16 cellular contexts compared by ENCODE assay signal in genomic region chr6:38651121-38651784, GRCh38. TPM values are rescaled to one million over a fixed set of nuclear protein-coding genes. Genes with fewer than 3 reads are reported as not detected.
A peak's percentile ranks its signal among the peaks of the same experiment; 100 is the strongest.
DNase-seq lines count a peak whose midpoint lies in the region; ATAC-seq and TF ChIP-seq lines count a peak whose summit lies in the region.
"Had no signal": no experiment of that assay in that cellular context is flagged by ENCODE, and none has a peak within 500 bp of the region (broad histone marks: within the 10 kb centered on the region; RNA-seq: fewer than 3 reads in every experiment).

No MANE protein-coding gene starts in this region.

- no peak overlapping the region for H2BK5ac ChIP-seq in IMR-90 (ENCODE audit: low read depth, low read length, poor library complexity, severe bottlenecking)

- TF ChIP-seq RAD21 in IMR-90 (IDR thresholded peaks at IDR 0.05; ENCODE audit: low read length) = no peak

- intact Hi-C loops in IMR-90 (cut with micrococcal nuclease) = no loop called here

- CTCF ChIA-PET in IMR-90 (lab: Yijun Ruan, JAX) = no interaction called here

- H3K4me3 ChIP-seq in IMR-90 (ENCODE audit: insufficient read depth, low read depth, low read length) = no peak overlapping the region
- H3K4me3 ChIP-seq: A549, GM12878 had no signal

- no peak overlapping the region for H3K56ac ChIP-seq in IMR-90 (ENCODE audit: extremely low read depth, insufficient read depth, low read length)

- H3K14ac ChIP-seq in IMR-90 (replicated peaks; ENCODE audit: low read depth, low read length) = no peak overlapping the region

- no peak overlapping the region for H3K18ac ChIP-seq in IMR-90 (ENCODE audit: low read depth, low read length)

- DNase-seq in IMR-90 = peak; percentile 64
- peak; percentile 20 for DNase-seq in amniotic epithelial cell (ENCODE audit: low read depth)
- no peak for DNase-seq in foreskin keratinocyte
- DNase-seq in activated gamma-delta T cell treated with Interleukin-2 at 50 U/mL for 16 hours = no peak
- DNase-seq in anterior cingulate cortex (lab: John Stamatoyannopoulos, UW) = no peak
- no peak for DNase-seq in activated CD4-positive, CD25-positive, alpha-beta regulatory T cell treated with anti-CD3 and anti-CD28 coated beads, Interleukin-2, amount 50 U/mL, for 72 hours
- DNase-seq: BE2C; CD8-positive, alpha-beta T cell; COR-L47; DND-41; GOT3; H9; KBM-7 had no signal

- H3K23ac ChIP-seq in IMR-90 (ENCODE audit: low read depth, low read length) = no peak overlapping the region

- H3K79me1 ChIP-seq in IMR-90 (ENCODE audit: low read depth in 1 of 2, low read length in 2 of 2) = no peaks in the 10 kb centered on the region

- POLR2A ChIA-PET in IMR-90 (lab: Charles Lee; ENCODE audit: unreplicated experiment) = no interaction called here

- dilution Hi-C loops in IMR-90 (cut with HindIII; ENCODE audit: low sequenced_read_pairs, unreplicated experiment) = no loop called here

- H2BK15ac ChIP-seq in IMR-90 (ENCODE audit: low read depth, low read length) = no peak overlapping the region

- no peak overlapping the region; the same call in 1 of the 2 replicates for H3K4me2 ChIP-seq in IMR-90 (ENCODE audit: low read depth, low read length)
- H3K4me2 ChIP-seq: A549 had no signal

- H3K36me3 ChIP-seq in IMR-90 (ENCODE audit: control insufficient read depth, insufficient read depth, low read length) = no peaks in the 10 kb centered on the region
- H3K36me3 ChIP-seq: BE2C had no signal

- TF ChIP-seq CTCF in IMR-90 (conservative IDR thresholded peaks at IDR 0.05; ENCODE audit: low read depth, low read length) (no peak), foreskin keratinocyte (conservative IDR thresholded peaks at IDR 0.05) (no peak)

- H3K9me1 ChIP-seq in IMR-90 (ENCODE audit: insufficient read depth, low read length) = peaks cover 6% of the 10 kb centered on the region; the same call in 1 of the 2 replicates

- H4K8ac ChIP-seq in IMR-90 (ENCODE audit: low read depth in 2 of 2, low read length in 2 of 2) = no peak overlapping the region

- H4K5ac ChIP-seq in IMR-90 (ENCODE audit: low read depth, low read length) = no peak overlapping the region

- peak; percentile 85 for ATAC-seq in IMR-90 (ENCODE audit: low read depth)
- ATAC-seq in foreskin keratinocyte = peak; percentile 20
- ATAC-seq: A549; CD8-positive, alpha-beta T cell; GM12878 had no signal

- H3K27me3 ChIP-seq in IMR-90 (ENCODE audit: control insufficient read depth, insufficient read depth, low read length) = no peaks in the 10 kb centered on the region
- no peaks in the 10 kb centered on the region for H3K27me3 ChIP-seq in foreskin keratinocyte
- H3K27me3 ChIP-seq: BE2C had no signal

- TF ChIP-seq POLR2A in IMR-90 (IDR thresholded peaks at IDR 0.05; ENCODE audit: low read depth, low read length) = no peak

- no peak overlapping the region for H2AK5ac ChIP-seq in IMR-90 (ENCODE audit: low read depth, low read length)

- H3K4me1 ChIP-seq in IMR-90 (ENCODE audit: control insufficient read depth, insufficient read depth, low read length) (no peaks in the 10 kb centered on the region), foreskin keratinocyte (no peaks in the 10 kb centered on the region)
- H3K4me1 ChIP-seq: A549 had no signal

- no TSS peak for BruUV-seq in IMR-90 (replicated peaks; lab: Mats Ljungman, UMichigan)

- no peak overlapping the region for H3K9ac ChIP-seq in IMR-90 (ENCODE audit: low read depth, low read length)

- no peaks in the 10 kb centered on the region; the same call in 1 of the 2 replicates for H3K9me3 ChIP-seq in IMR-90 (ENCODE audit: control insufficient read depth, insufficient read depth, low read length)
- H3K9me3 ChIP-seq: A549, BE2C had no signal

- no CpG with 5 or more reads among the region's 2 CpGs for WGBS in IMR-90 (ENCODE audit: extremely low coverage in 2 of 2, insufficient read length in 1 of 2), 2 experiments

- no peak overlapping the region for H2AFZ ChIP-seq in IMR-90 (replicated peaks; ENCODE audit: low read length, poor library complexity)

- H4K20me1 ChIP-seq in IMR-90 (ENCODE audit: insufficient read depth, low read length) = no peaks in the 10 kb centered on the region

- H2BK120ac ChIP-seq in IMR-90 (ENCODE audit: low read depth, low read length) = no peak overlapping the region

- in situ Hi-C loops in IMR-90 (cut with MboI; ENCODE audit: low sequenced_read_pairs) = no loop called here

- H3K27ac ChIP-seq in IMR-90 (ENCODE audit: insufficient read depth, low read length) (no peak overlapping the region), foreskin keratinocyte (no peak overlapping the region)
- H3K27ac ChIP-seq: A549, C4-2B had no signal

- no peak overlapping the region for H4K91ac ChIP-seq in IMR-90 (ENCODE audit: insufficient read depth, low read depth, low read length)

- H2BK20ac ChIP-seq in IMR-90 (ENCODE audit: low read depth, low read length) = no peak overlapping the region

- H2AK9ac ChIP-seq in IMR-90 (replicated peaks; ENCODE audit: low read depth, low read length, poor library complexity) = no peak overlapping the region

- no peak overlapping the region for H3K4ac ChIP-seq in IMR-90 (ENCODE audit: low read depth, low read length)

TF ChIP-seq in IMR-90, 13 proteins besides CTCF, POLR2A, EP300 and RAD21:
- TF ChIP-seq USF2 (IDR thresholded peaks at IDR 0.05; ENCODE audit: low read depth, low read length) (no peak), CHD1 (IDR thresholded peaks at IDR 0.05; ENCODE audit: low read depth, low read length) (no peak), CEBPB (IDR thresholded peaks at IDR 0.05; ENCODE audit: low read depth, low read length) (peak; percentile 75)
TF ChIP-seq in IMR-90: peak in this region for 1.

RNA-seq across cellular contexts. Expression of gene BTBD9, which starts 11.5 kb away (rescaled TPM):
- total RNA-seq in IMR-90 (2012; rRNA removed) (13.9 and 22.0 TPM in 2 replicates), foreskin keratinocyte (4.2 and 4.6 TPM in 2 replicates)
- polyA plus RNA-seq in IMR-90 (2012; rRNA removed) (4.0 and 4.1 TPM in 2 replicates), foreskin keratinocyte (1.0 and 1.1 TPM in 2 replicates)
- polyA plus RNA-seq in IMR-90 (2012; cell fraction: cytosol; rRNA removed) = 2.3 and 2.7 TPM in 2 replicates
- 2.9 and 5.0 TPM in 2 replicates for polyA plus RNA-seq in IMR-90 (2012; cell fraction: nucleus; rRNA removed; ENCODE audit: low replicate concordance)

RNA-seq across cellular contexts. Expression of gene GLO1, which starts 51.7 kb away (rescaled TPM):
- total RNA-seq in IMR-90 (2012; rRNA removed) = 111 and 177 TPM in 2 replicates
- 53.3 and 65.1 TPM in 2 replicates for polyA plus RNA-seq in IMR-90 (2012; rRNA removed)
- 15.8 and 31.6 TPM in 2 replicates for polyA plus RNA-seq in IMR-90 (2012; cell fraction: cytosol; rRNA removed)
- polyA plus RNA-seq in IMR-90 (2012; cell fraction: nucleus; rRNA removed; ENCODE audit: low replicate concordance) = 3.7 and 17.5 TPM in 2 replicates
- total RNA-seq in foreskin keratinocyte = 271 and 277 TPM in 2 replicates
- 191 and 217 TPM in 2 replicates for polyA plus RNA-seq in foreskin keratinocyte

Comparison
In these comparisons a context has a peak if more than half of its experiments do, and no peak if none do; other contexts are left out.
1. DNase-seq: peak in IMR-90 (single experiment) and amniotic epithelial cell (single experiment); none in foreskin keratinocyte (0 of 2), activated gamma-delta T cell treated with Interleukin-2 at 50 U/mL for 16 hours (single experiment), anterior cingulate cortex (0 of 58) and activated CD4-positive, CD25-positive, alpha-beta regulatory T cell treated with anti-CD3 and anti-CD28 coated beads, Interleukin-2, amount 50 U/mL, for 72 hours (single experiment).